1 cellular context compared by ENCODE assay signal in the genomic region with DNA sequence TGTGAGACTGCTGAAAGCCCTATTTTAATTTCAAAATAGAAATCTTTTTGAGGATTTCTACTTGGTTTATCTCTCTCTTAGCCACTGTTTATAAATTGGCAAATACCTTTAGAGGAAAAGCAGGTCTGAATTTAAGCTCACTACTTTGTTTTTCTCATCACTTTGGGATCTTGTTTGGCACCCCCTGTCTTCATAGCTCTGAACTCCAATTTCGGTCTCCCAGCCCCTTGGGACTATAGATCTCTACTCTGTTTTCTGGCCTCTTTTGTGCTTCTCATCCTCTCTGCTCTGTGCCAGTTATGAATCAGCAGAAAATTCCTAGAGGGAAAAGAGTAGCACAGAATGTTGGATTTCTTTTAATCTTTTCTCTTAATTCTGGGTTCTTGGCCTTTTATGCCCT.
TF ChIP-seq lines count a peak whose summit lies in the region.

No MANE protein-coding gene starts in this region.

TF ChIP-seq in GM23338, 12 proteins besides CTCF, POLR2A, EP300 and RAD21 (continued from another document):
- TF ChIP-seq, protein P1, sequence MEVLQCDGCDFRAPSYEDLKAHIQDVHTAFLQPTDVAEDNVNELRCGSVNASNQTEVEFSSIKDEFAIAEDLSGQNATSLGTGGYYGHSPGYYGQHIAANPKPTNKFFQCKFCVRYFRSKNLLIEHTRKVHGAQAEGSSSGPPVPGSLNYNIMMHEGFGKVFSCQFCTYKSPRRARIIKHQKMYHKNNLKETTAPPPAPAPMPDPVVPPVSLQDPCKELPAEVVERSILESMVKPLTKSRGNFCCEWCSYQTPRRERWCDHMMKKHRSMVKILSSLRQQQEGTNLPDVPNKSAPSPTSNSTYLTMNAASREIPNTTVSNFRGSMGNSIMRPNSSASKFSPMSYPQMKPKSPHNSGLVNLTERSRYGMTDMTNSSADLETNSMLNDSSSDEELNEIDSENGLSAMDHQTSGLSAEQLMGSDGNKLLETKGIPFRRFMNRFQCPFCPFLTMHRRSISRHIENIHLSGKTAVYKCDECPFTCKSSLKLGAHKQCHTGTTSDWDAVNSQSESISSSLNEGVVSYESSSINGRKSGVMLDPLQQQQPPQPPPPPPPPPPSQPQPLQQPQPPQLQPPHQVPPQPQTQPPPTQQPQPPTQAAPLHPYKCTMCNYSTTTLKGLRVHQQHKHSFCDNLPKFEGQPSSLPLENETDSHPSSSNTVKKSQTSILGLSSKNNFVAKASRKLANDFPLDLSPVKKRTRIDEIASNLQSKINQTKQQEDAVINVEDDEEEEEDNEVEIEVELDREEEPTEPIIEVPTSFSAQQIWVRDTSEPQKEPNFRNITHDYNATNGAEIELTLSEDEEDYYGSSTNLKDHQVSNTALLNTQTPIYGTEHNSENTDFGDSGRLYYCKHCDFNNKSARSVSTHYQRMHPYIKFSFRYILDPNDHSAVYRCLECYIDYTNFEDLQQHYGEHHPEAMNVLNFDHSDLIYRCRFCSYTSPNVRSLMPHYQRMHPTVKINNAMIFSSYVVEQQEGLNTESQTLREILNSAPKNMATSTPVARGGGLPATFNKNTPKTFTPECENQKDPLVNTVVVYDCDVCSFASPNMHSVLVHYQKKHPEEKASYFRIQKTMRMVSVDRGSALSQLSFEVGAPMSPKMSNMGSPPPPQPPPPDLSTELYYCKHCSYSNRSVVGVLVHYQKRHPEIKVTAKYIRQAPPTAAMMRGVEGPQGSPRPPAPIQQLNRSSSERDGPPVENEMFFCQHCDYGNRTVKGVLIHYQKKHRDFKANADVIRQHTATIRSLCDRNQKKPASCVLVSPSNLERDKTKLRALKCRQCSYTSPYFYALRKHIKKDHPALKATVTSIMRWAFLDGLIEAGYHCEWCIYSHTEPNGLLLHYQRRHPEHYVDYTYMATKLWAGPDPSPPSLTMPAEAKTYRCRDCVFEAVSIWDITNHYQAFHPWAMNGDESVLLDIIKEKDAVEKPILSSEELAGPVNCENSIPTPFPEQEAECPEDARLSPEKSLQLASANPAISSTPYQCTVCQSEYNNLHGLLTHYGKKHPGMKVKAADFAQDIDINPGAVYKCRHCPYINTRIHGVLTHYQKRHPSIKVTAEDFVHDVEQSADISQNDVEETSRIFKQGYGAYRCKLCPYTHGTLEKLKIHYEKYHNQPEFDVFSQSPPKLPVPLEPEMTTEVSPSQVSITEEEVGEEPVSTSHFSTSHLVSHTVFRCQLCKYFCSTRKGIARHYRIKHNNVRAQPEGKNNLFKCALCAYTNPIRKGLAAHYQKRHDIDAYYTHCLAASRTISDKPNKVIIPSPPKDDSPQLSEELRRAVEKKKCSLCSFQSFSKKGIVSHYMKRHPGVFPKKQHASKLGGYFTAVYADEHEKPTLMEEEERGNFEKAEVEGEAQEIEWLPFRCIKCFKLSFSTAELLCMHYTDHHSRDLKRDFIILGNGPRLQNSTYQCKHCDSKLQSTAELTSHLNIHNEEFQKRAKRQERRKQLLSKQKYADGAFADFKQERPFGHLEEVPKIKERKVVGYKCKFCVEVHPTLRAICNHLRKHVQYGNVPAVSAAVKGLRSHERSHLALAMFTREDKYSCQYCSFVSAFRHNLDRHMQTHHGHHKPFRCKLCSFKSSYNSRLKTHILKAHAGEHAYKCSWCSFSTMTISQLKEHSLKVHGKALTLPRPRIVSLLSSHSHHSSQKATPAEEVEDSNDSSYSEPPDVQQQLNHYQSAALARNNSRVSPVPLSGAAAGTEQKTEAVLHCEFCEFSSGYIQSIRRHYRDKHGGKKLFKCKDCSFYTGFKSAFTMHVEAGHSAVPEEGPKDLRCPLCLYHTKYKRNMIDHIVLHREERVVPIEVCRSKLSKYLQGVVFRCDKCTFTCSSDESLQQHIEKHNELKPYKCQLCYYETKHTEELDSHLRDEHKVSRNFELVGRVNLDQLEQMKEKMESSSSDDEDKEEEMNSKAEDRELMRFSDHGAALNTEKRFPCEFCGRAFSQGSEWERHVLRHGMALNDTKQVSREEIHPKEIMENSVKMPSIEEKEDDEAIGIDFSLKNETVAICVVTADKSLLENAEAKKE (CRISPR knock-in tag; IDR thresholded peaks at IDR 0.05), result no peak
- TF ChIP-seq NANOG (IDR thresholded peaks at IDR 0.05; ENCODE audit: borderline replicate concordance) (no peak), POLR2AphosphoS5 (IDR thresholded peaks at IDR 0.05; ENCODE audit: low read depth) (no peak), ZNF331 (CRISPR knock-in tag; IDR thresholded peaks at IDR 0.05; ENCODE audit: low read depth) (no peak), ZNF114 (CRISPR knock-in tag; IDR thresholded peaks at IDR 0.05) (no peak), REST (IDR thresholded peaks at IDR 0.05; ENCODE audit: unreplicated experiment) (no peak)
